ENCODE assay signal across 12 cellular contexts in the genomic region with DNA sequence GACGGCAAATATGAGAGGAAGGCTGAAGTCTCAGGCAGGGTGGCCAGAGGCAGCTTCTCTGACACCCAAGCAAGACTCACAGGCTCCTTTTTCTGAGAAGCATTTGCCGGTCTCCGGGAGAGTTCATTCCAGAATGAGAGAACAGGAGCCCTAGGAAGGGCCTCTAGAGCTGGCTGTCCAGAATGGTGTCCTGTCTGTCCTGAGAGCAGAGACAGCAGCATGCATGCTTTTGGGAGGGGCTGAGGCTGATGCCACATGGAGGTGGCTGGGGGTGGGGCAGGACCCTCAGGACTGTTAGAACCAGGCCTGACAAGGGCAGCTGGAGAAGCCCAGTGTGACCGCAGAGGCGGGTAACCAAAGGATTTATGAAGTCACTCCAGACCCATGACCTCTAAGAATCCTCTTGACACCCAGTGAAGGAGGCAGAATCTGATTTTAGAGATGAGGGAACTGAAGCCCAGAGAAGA. TPM values are rescaled to one million over a fixed set of nuclear protein-coding genes. Genes with fewer than 3 reads are reported as not detected.
DNase-seq lines count a peak whose midpoint lies in the region; ATAC-seq and TF ChIP-seq lines count a peak whose summit lies in the region.
"Had no signal": no experiment of that assay in that cellular context is flagged by ENCODE, and none has a peak within 500 bp of the region (broad histone marks: within the 10 kb centered on the region; RNA-seq: fewer than 3 reads in every experiment).

No MANE protein-coding gene starts in this region.

- POLR2A ChIA-PET in activated CD4-positive, alpha-beta T cell treated with anti-CD3 and anti-CD28 coated beads for 36 hours (lab: Charles Lee): no interaction called here
- POLR2A ChIA-PET in SK-N-SH (lab: Yijun Ruan, JAX): no interaction called here

- H3K36me3 Mint-ChIP-seq in activated CD4-positive, alpha-beta T cell treated with anti-CD3 and anti-CD28 coated beads for 36 hours (ENCODE audit: low read depth): no peaks in the 10 kb centered on the region
- H3K36me3 Mint-ChIP-seq in glutamatergic neuron (ENCODE audit: unreplicated experiment): no peaks in the 10 kb centered on the region

- ATAC-seq in activated CD4-positive, alpha-beta T cell treated with anti-CD3 and anti-CD28 coated beads for 36 hours: no peak
- ATAC-seq in GM19397 (IDR thresholded peaks at IDR 0.05; ENCODE audit: unreplicated experiment): no peak

- peak overlapping the region; percentile 53 for H3K9ac ChIP-seq in SK-N-SH

- intact Hi-C loops in activated CD4-positive, alpha-beta T cell treated with anti-CD3 and anti-CD28 coated beads for 36 hours (cut with DNase I, micrococcal nuclease): loop anchor here (2.0 to 10.0 kb wide), 3 partner anchors 54 to 64 kb away; a partner anchor contains a TSS

- no peak overlapping the region for H3K4me3 Mint-ChIP-seq in activated CD4-positive, alpha-beta T cell treated with anti-CD3 and anti-CD28 coated beads for 36 hours
- H3K4me3 Mint-ChIP-seq in glutamatergic neuron (ENCODE audit: unreplicated experiment): no peak overlapping the region
- H3K4me3 Mint-ChIP-seq: activated T-helper 1 cell treated with anti-CD3 and anti-CD28 coated beads, Interleukin-12 subunit alpha, Interleukin-12 subunit beta, Interleukin-2, Interleukin-4 antibody, amounts not matched to agents 30 ng/mL and 10 ng/mL and 1 ng/mL, durations not matched to agents 14 hours and 24 hours and 36 hours had no signal

- no peak for DNase-seq in activated CD4-positive, alpha-beta T cell treated with anti-CD3 and anti-CD28 coated beads for 36 hours
- DNase-seq in activated CD4-positive, alpha-beta T cell treated with anti-CD3 and anti-CD28 coated beads for 48 hours: no peak
- DNase-seq in SK-N-SH (no peak), glutamatergic neuron (no peak), NCI-H128 (lab: John Stamatoyannopoulos, UW; ENCODE audit: unreplicated experiment) (no peak), NCI-H2227 (lab: John Stamatoyannopoulos, UW; ENCODE audit: unreplicated experiment) (no peak)
- DNase-seq: cortex of kidney, MM.1S, NCI-H526 treated with DMSO at 0.1 percent for 48 hours had no signal

- H3K4me1 Mint-ChIP-seq in activated CD4-positive, alpha-beta T cell treated with anti-CD3 and anti-CD28 coated beads for 36 hours: peaks cover 17% of the 10 kb centered on the region
- H3K4me1 Mint-ChIP-seq in glutamatergic neuron (ENCODE audit: low read depth, unreplicated experiment): peaks cover 32% of the 10 kb centered on the region

- H3K36me3 ChIP-seq in SK-N-SH (replicated peaks in 1 of 2; ENCODE audit: control insufficient read depth in 1 of 2, insufficient read depth in 2 of 2, low read length in 1 of 2): peaks cover 10 to 29% of the 10 kb centered on the region in 2 experiments

- 100% methylated on average over 5 of the region's 5 CpGs for WGBS in SK-N-SH (ENCODE audit: low lambda C conversion rate)

- peak overlapping the region; percentile 88 for H3K27ac Mint-ChIP-seq in activated CD4-positive, alpha-beta T cell treated with anti-CD3 and anti-CD28 coated beads for 36 hours
- H3K27ac Mint-ChIP-seq in glutamatergic neuron (ENCODE audit: unreplicated experiment): peak overlapping the region; percentile 46

- no peak overlapping the region for H2AFZ ChIP-seq in SK-N-SH (ENCODE audit: low read depth)

- CTCF ChIA-PET in activated CD4-positive, alpha-beta T cell treated with anti-CD3 and anti-CD28 coated beads for 36 hours (lab: Charles Lee): interaction anchor here (0.7 kb wide), 1 partner anchor 429 kb away, joined by 3 read pairs; no protein-coding TSS in a partner anchor
- CTCF ChIA-PET in SK-N-SH (lab: Yijun Ruan, JAX): interaction anchor here (1.2 to 3.6 kb wide), 3 partner anchors 8 to 96 kb away, joined by 6 to 12 read pairs (median 7); no protein-coding TSS in a partner anchor

- H3K27me3 Mint-ChIP-seq in activated CD4-positive, alpha-beta T cell treated with anti-CD3 and anti-CD28 coated beads for 36 hours: no peaks in the 10 kb centered on the region
- H3K27me3 Mint-ChIP-seq in glutamatergic neuron (ENCODE audit: unreplicated experiment): peaks cover 10% of the 10 kb centered on the region

- peak overlapping the region; percentile 65 for H3K4me2 ChIP-seq in SK-N-SH

- H3K9me3 Mint-ChIP-seq in activated CD4-positive, alpha-beta T cell treated with anti-CD3 and anti-CD28 coated beads for 36 hours (ENCODE audit: low read depth): no peaks in the 10 kb centered on the region
- H3K9me3 Mint-ChIP-seq in glutamatergic neuron (ENCODE audit: unreplicated experiment): peaks cover 2% of the 10 kb centered on the region
- H3K9me3 Mint-ChIP-seq: activated T-helper 1 cell treated with anti-CD3 and anti-CD28 coated beads, Interleukin-12 subunit alpha, Interleukin-12 subunit beta, Interleukin-2, Interleukin-4 antibody, amounts not matched to agents 30 ng/mL and 10 ng/mL and 1 ng/mL, durations not matched to agents 14 hours and 24 hours and 36 hours had no signal

- peaks cover 14% of the 10 kb centered on the region for H3F3A ChIP-seq in SK-N-SH (replicated peaks; ENCODE audit: insufficient read depth)

- peaks cover 27 to 34% of the 10 kb centered on the region in 2 experiments; a peak in 3 of 4 replicates for H3K4me1 ChIP-seq in SK-N-SH (ENCODE audit: control insufficient read depth in 1 of 2, insufficient read depth in 2 of 2, low read depth in 1 of 2, low read length in 1 of 2)

- peaks cover 99% of the 10 kb centered on the region for H3K79me2 ChIP-seq in SK-N-SH (ENCODE audit: insufficient read depth)

- H3K27ac ChIP-seq in SK-N-SH (ENCODE audit: low read depth in 2 of 2, low read length in 1 of 2): peak overlapping the region; percentile 2 to 93; a peak in 3 of 4 replicates
- H3K27ac ChIP-seq in skin epidermis: peak overlapping the region in 16 of 21 experiments; percentile 5 to 71 (median 48)

- no peaks in the 10 kb centered on the region for H3K9me2 ChIP-seq in SK-N-SH

- TF ChIP-seq EP300 in SK-N-SH (IDR thresholded peaks at IDR 0.05; ENCODE audit: borderline replicate concordance in 1 of 2, low read depth in 1 of 2, low read length in 1 of 2): no peak

- TF ChIP-seq RAD21 in SK-N-SH (IDR thresholded peaks at IDR 0.05; ENCODE audit: low read length): no peak

- no peaks in the 10 kb centered on the region for H3K27me3 ChIP-seq in SK-N-SH (ENCODE audit: insufficient read depth)

- H4K20me1 ChIP-seq in SK-N-SH (ENCODE audit: insufficient read depth): 0 out of 2 replicates have a peak, but pooled peaks cover 4% of the 10 kb centered on the region

- H3K9me3 ChIP-seq in SK-N-SH: no peaks in the 10 kb centered on the region

- TF ChIP-seq CTCF in SK-N-SH (IDR thresholded peaks at IDR 0.05) (no peak), glutamatergic neuron (IDR thresholded peaks at IDR 0.05; ENCODE audit: partially characterized antibody, unreplicated experiment) (no peak)

- no peak overlapping the region for H3K4me3 ChIP-seq in SK-N-SH (ENCODE audit: low read depth in 2 of 2, low read length in 1 of 2)
- H3K4me3 ChIP-seq in skin epidermis: no peak overlapping the region

TF ChIP-seq in SK-N-SH, 30 proteins besides CTCF, POLR2A, EP300 and RAD21 (continues in another document):
- TF ChIP-seq, protein P1, sequence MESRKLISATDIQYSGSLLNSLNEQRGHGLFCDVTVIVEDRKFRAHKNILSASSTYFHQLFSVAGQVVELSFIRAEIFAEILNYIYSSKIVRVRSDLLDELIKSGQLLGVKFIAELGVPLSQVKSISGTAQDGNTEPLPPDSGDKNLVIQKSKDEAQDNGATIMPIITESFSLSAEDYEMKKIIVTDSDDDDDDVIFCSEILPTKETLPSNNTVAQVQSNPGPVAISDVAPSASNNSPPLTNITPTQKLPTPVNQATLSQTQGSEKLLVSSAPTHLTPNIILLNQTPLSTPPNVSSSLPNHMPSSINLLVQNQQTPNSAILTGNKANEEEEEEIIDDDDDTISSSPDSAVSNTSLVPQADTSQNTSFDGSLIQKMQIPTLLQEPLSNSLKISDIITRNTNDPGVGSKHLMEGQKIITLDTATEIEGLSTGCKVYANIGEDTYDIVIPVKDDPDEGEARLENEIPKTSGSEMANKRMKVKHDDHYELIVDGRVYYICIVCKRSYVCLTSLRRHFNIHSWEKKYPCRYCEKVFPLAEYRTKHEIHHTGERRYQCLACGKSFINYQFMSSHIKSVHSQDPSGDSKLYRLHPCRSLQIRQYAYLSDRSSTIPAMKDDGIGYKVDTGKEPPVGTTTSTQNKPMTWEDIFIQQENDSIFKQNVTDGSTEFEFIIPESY (IDR thresholded peaks at IDR 0.05; ENCODE audit: borderline replicate concordance, low read depth): no peak
- TF ChIP-seq, protein P2, sequence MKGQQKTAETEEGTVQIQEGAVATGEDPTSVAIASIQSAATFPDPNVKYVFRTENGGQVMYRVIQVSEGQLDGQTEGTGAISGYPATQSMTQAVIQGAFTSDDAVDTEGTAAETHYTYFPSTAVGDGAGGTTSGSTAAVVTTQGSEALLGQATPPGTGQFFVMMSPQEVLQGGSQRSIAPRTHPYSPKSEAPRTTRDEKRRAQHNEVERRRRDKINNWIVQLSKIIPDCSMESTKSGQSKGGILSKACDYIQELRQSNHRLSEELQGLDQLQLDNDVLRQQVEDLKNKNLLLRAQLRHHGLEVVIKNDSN (IDR thresholded peaks at IDR 0.05; ENCODE audit: borderline replicate concordance, low read depth): no peak
- TF ChIP-seq GABPA (IDR thresholded peaks at IDR 0.05; ENCODE audit: low read depth): no peak
- TF ChIP-seq NRF1 (IDR thresholded peaks at IDR 0.05; ENCODE audit: low read depth, low read length): no peak
- TF ChIP-seq POLR2AphosphoS5 (IDR thresholded peaks at IDR 0.05; ENCODE audit: low read depth, low read length): no peak
- no peak for TF ChIP-seq JUND (IDR thresholded peaks at IDR 0.05)
- TF ChIP-seq TAF1 (IDR thresholded peaks at IDR 0.05; ENCODE audit: borderline replicate concordance, low read depth, low read length): no peak
- no peak for TF ChIP-seq TEAD4 (IDR thresholded peaks at IDR 0.05; ENCODE audit: borderline replicate concordance, insufficient read depth)
- no peak for TF ChIP-seq FOXJ3 (CRISPR knock-in tag; IDR thresholded peaks at IDR 0.05)
- no peak for TF ChIP-seq SIN3A (IDR thresholded peaks at IDR 0.05; ENCODE audit: borderline replicate concordance, low read depth, low read length)
- TF ChIP-seq MEF2A (IDR thresholded peaks at IDR 0.05; ENCODE audit: borderline replicate concordance, low read depth): no peak

RNA-seq across cellular contexts. Expression of a gene that starts 60.0 kb away (rescaled TPM):
- 1 to 10 TPM; 1.2 to 1.3 TPM for total RNA-seq in activated CD4-positive, alpha-beta T cell treated with anti-CD3 and anti-CD28 coated beads for 36 hours
- polyA plus RNA-seq in SK-N-SH (2012; rRNA removed): 20.5 and 26.0 TPM in 2 replicates
- 14.2 and 18.7 TPM in 2 replicates for polyA plus RNA-seq in SK-N-SH (2012; cell fraction: cytosol; rRNA removed)
- polyA plus RNA-seq in SK-N-SH (2012; cell fraction: nucleus; rRNA removed): 21.7 and 22.0 TPM in 2 replicates
- 31.7 TPM for total RNA-seq in glutamatergic neuron (ENCODE audit: unreplicated experiment)

Comparison
In these comparisons a context has a peak if more than half of its experiments do, and no peak if none do; other contexts are left out.
1. RNA of a gene that starts 60.0 kb away (total RNA-seq): 31.7 TPM in glutamatergic neuron (single experiment); 1.2 to 1.3 TPM in activated CD4-positive, alpha-beta T cell treated with anti-CD3 and anti-CD28 coated beads for 36 hours; every median in the first group is over 10 times any median in the second.